Comparison of ENCODE assay signal across 12 cellular contexts in the genomic region with DNA sequence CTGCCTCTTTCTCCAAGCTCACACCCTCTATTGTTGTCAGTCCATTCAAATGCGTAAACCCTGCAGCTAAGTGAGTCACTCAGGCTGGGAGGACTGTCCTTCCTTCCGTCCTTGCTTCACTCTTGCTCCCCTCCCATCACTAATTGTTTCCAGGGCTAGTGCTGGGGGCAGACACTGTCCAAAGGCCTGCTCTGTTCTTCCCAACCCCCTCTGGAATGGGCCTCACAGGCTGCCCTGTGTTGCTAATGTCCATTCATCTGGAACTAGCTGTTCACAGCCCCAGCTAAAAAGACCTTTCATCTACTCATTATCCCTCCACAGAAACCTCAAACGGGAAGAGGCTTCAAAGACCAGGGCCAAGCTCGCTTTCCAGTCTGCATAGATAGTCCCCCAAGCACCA. TPM values are rescaled to one million over a fixed set of nuclear protein-coding genes. Genes with fewer than 3 reads are reported as not detected.
DNase-seq lines count a peak whose midpoint lies in the region; FAIRE-seq and TF ChIP-seq lines count a peak whose summit lies in the region.
"Had no signal": no experiment of that assay in that cellular context is flagged by ENCODE, and none has a peak within 500 bp of the region (broad histone marks: within the 10 kb centered on the region; RNA-seq: fewer than 3 reads in every experiment).

No MANE protein-coding gene starts in this region.

- FAIRE-seq in GM19239 (lab: Jason Lieb, UNC): no peak

- no peak overlapping the region for H3K9ac ChIP-seq in mammary epithelial cell (ENCODE audit: insufficient read depth, low read length)

- dilution Hi-C loops in mammary epithelial cell (cut with HindIII; ENCODE audit: low sequenced_read_pairs): no loop called here

- H4K20me1 ChIP-seq in mammary epithelial cell (ENCODE audit: insufficient read depth, low read length): no peaks in the 10 kb centered on the region

- H3K4me2 ChIP-seq in mammary epithelial cell (ENCODE audit: insufficient read depth, low read depth, low read length): peak overlapping the region; percentile 28

- H3K4me3 ChIP-seq in mammary epithelial cell (replicated peaks in 1 of 3; ENCODE audit: insufficient read depth in 1 of 3, low read depth in 2 of 3, low read length in 3 of 3): no peak overlapping the region
- H3K4me3 ChIP-seq: adrenal gland had no signal

- peak overlapping the region; percentile 51 for H3K27ac ChIP-seq in mammary epithelial cell (ENCODE audit: insufficient read depth, low read depth, low read length)
- H3K27ac ChIP-seq: adrenal gland, epithelial cell of prostate had no signal

- peak; percentile 93 for DNase-seq in AG08395 (ENCODE audit: low spot score)
- peak; percentile 73 for DNase-seq in HPDE6-E6E7 (ENCODE audit: extremely low spot score)
- peak; percentile 78 for DNase-seq in mammary epithelial cell
- DNase-seq in islet precursor cell: peak; percentile 99
- DNase-seq in SK-N-DZ (ENCODE audit: low spot score): no peak
- DNase-seq in DMS79 treated with DMSO at 0.1 percent for 48 hours (lab: John Stamatoyannopoulos, UW): no peak
- DNase-seq in GM19239 (ENCODE audit: insufficient read length, low spot score): no peak
- no peak for DNase-seq in NCI-H82 (lab: John Stamatoyannopoulos, UW)
- DNase-seq: activated CD8-positive, alpha-beta memory T cell treated with anti-CD3 and anti-CD28 coated beads for 24 hours; T-cell had no signal

- in situ Hi-C loops in mammary epithelial cell (cut with MboI; ENCODE audit: low sequenced_read_pairs in 2 of 2): no loop called here

- H3K36me3 ChIP-seq in mammary epithelial cell (ENCODE audit: insufficient read depth, low read length): no peaks in the 10 kb centered on the region
- H3K36me3 ChIP-seq: adrenal gland had no signal

- peak overlapping the region; percentile 77 for H2AFZ ChIP-seq in mammary epithelial cell (ENCODE audit: low read depth, low read length)

- intact Hi-C loops in mammary epithelial cell (cut with micrococcal nuclease): no loop called here

- no peaks in the 10 kb centered on the region for H3K79me2 ChIP-seq in mammary epithelial cell (ENCODE audit: insufficient read depth, low read length)

- BruUV-seq in mammary epithelial cell (replicated peaks; lab: Mats Ljungman, UMichigan): no TSS peak

- no peak for TF ChIP-seq CTCF in mammary epithelial cell (conservative IDR thresholded peaks at IDR 0.05 in 1 of 2, IDR thresholded peaks at IDR 0.05 in 1 of 2; ENCODE audit: extremely low read depth in 1 of 2, insufficient read depth in 1 of 2, low read depth in 1 of 2, low read length in 2 of 2)

- peaks cover 21% of the 10 kb centered on the region for H3K4me1 ChIP-seq in mammary epithelial cell (ENCODE audit: insufficient read depth, low read length)
- H3K4me1 ChIP-seq: adrenal gland had no signal

- WGBS in mammary epithelial cell (ENCODE audit: low coverage, missing lambda C conversion rate): 29% methylated on average over 4 of the region's 4 CpGs

- no peaks in the 10 kb centered on the region for H3K9me3 ChIP-seq in mammary epithelial cell (replicated peaks; ENCODE audit: insufficient read depth, low read length)
- H3K9me3 ChIP-seq: adrenal gland had no signal

- CTCF ChIA-PET in mammary epithelial cell (lab: Charles Lee; ENCODE audit: low non-redundant PET): no interaction called here

- no peaks in the 10 kb centered on the region for H3K27me3 ChIP-seq in mammary epithelial cell (ENCODE audit: insufficient read depth, low read length)
- H3K27me3 ChIP-seq: adrenal gland had no signal

RNA-seq across cellular contexts. Expression of gene NRP2, which starts 31.9 kb away (rescaled TPM):
- 10 to 100 TPM; 32.3 to 58.8 TPM for total RNA-seq in mammary epithelial cell
- 47.4 TPM for polyA plus RNA-seq in mammary epithelial cell
- 109 TPM for polyA minus RNA-seq in mammary epithelial cell
- 47.9 and 51.4 TPM in 2 replicates for polyA plus RNA-seq in SK-N-DZ (2014; cell fraction: cytosol; rRNA removed)
- polyA plus RNA-seq in SK-N-DZ (2014; cell fraction: nucleus; rRNA removed): 28.9 and 30.8 TPM in 2 replicates

Comparison
In these comparisons a context has a peak if more than half of its experiments do, and no peak if none do; other contexts are left out.
1. DNase-seq: peak in AG08395 (single experiment), HPDE6-E6E7 (single experiment), mammary epithelial cell (single experiment) and islet precursor cell (single experiment); none in SK-N-DZ (single experiment), DMS79 treated with DMSO at 0.1 percent for 48 hours (single experiment), GM19239 (single experiment) and NCI-H82 (single experiment).